Comparison of ENCODE assay signal across 16 cellular contexts in genomic region chr3:65706786-65707568, GRCh38.
A peak's percentile ranks its signal among the peaks of the same experiment; 100 is the strongest.
DNase-seq lines count a peak whose midpoint lies in the region; ATAC-seq and TF ChIP-seq lines count a peak whose summit lies in the region.
"Had no signal": no experiment of that assay in that cellular context is flagged by ENCODE, and none has a peak within 500 bp of the region (broad histone marks: within the 10 kb centered on the region; RNA-seq: fewer than 3 reads in every experiment).

No MANE protein-coding gene starts in this region.

- H3K4me3 ChIP-seq in astrocyte of the cerebellum (ENCODE audit: low read depth, low read length) (no peak overlapping the region), stomach (no peak overlapping the region), psoas muscle (no peak overlapping the region)

- H3K4me1 ChIP-seq in stomach (peaks cover 0 to 24% (median 16%) of the 10 kb centered on the region in 4 donors), psoas muscle (no peaks in the 10 kb centered on the region)
- H3K4me1 ChIP-seq: Caco-2 had no signal

- 25 to 48% (median 37%) methylated on average over 13 of the region's 13 CpGs for WGBS in stomach, 5 donors
- 84 to 89% (median 89%) methylated on average over 13 of the region's 13 CpGs for WGBS in psoas muscle, 3 donors

- H3K27me3 ChIP-seq in stomach (no peaks in the 10 kb centered on the region), psoas muscle (ENCODE audit: insufficient read depth in 3 of 3, low read length in 2 of 3) (no peaks in the 10 kb centered on the region)

- TF ChIP-seq CTCF in astrocyte of the cerebellum (IDR thresholded peaks at IDR 0.05; ENCODE audit: low read depth, low read length, missing control alignments) (no peak), stomach (IDR thresholded peaks at IDR 0.05) (no peak), psoas muscle (IDR thresholded peaks at IDR 0.05) (no peak)

- TF ChIP-seq POLR2A in stomach (IDR thresholded peaks at IDR 0.05): no peak

- H3K9me3 ChIP-seq in stomach (no peaks in the 10 kb centered on the region), psoas muscle (no peaks in the 10 kb centered on the region)
- H3K9me3 ChIP-seq: Caco-2 had no signal

- no peaks in the 10 kb centered on the region for H3K36me3 Mint-ChIP-seq in activated naive CD8-positive, alpha-beta T cell treated with anti-CD3 and anti-CD28 coated beads for 36 hours
- H3K36me3 Mint-ChIP-seq: CD14-positive monocyte; CD8-positive, alpha-beta memory T cell had no signal

- H3K4me1 Mint-ChIP-seq in activated naive CD8-positive, alpha-beta T cell treated with anti-CD3 and anti-CD28 coated beads for 36 hours: no peaks in the 10 kb centered on the region
- H3K4me1 Mint-ChIP-seq: CD14-positive monocyte; CD8-positive, alpha-beta memory T cell had no signal

- intact Hi-C loops in stomach (cut with DNase I; ENCODE audit: low total_unique reads) (no loop called here), psoas muscle (cut with DNase I) (loop anchor here in 1 of 2 donors (10.0 kb wide), 1 partner anchor 1352 kb away; no protein-coding TSS in a partner anchor)

- H3K27ac Mint-ChIP-seq in activated naive CD8-positive, alpha-beta T cell treated with anti-CD3 and anti-CD28 coated beads for 36 hours: no peak overlapping the region
- H3K27ac Mint-ChIP-seq: CD14-positive monocyte had no signal

- H3K9me3 Mint-ChIP-seq in activated naive CD8-positive, alpha-beta T cell treated with anti-CD3 and anti-CD28 coated beads for 36 hours: no peaks in the 10 kb centered on the region
- H3K9me3 Mint-ChIP-seq: H9 had no signal

- no peak overlapping the region for H3K4me3 Mint-ChIP-seq in activated naive CD8-positive, alpha-beta T cell treated with anti-CD3 and anti-CD28 coated beads for 36 hours
- H3K4me3 Mint-ChIP-seq: CD14-positive monocyte; CD8-positive, alpha-beta memory T cell; H9 had no signal

- no peaks in the 10 kb centered on the region for H3K36me3 ChIP-seq in stomach
- H3K36me3 ChIP-seq in psoas muscle (ENCODE audit: insufficient read depth in 1 of 2, low read depth in 1 of 2): no peaks in the 10 kb centered on the region

- in situ Hi-C loops in astrocyte of the cerebellum (cut with HindIII; ENCODE audit: low sequenced_read_pairs): no loop called here

- H3K27ac ChIP-seq in stomach: peak overlapping the region in 3 of 5 donors; percentile 5 to 27 (median 14)
- no peak overlapping the region for H3K27ac ChIP-seq in psoas muscle

- TF ChIP-seq EP300 in stomach (IDR thresholded peaks at IDR 0.05): no peak

- no peak for ATAC-seq in psoas muscle

- H3K27me3 Mint-ChIP-seq in activated naive CD8-positive, alpha-beta T cell treated with anti-CD3 and anti-CD28 coated beads for 36 hours: no peaks in the 10 kb centered on the region
- H3K27me3 Mint-ChIP-seq: CD8-positive, alpha-beta memory T cell had no signal

- DNase-seq in AG08396 (ENCODE audit: low spot score) (peak; percentile 12), astrocyte of the cerebellum (ENCODE audit: low read depth) (peak; percentile 48), fibroblast of peridontal ligament (ENCODE audit: extremely low read depth) (peak; percentile 53), stomach (peak; percentile 68), psoas muscle (no peak), AG20443 (ENCODE audit: low spot score) (no peak)
- no peak for DNase-seq in activated naive CD8-positive, alpha-beta T cell treated with anti-CD3 and anti-CD28 coated beads for 36 hours
- DNase-seq: 8988T; ACHN; Caco-2; CD8-positive, alpha-beta memory T cell; DND-41; GF-D8; GOT3; H9 had no signal

Comparison
In these comparisons a context has a peak if more than half of its experiments do, and no peak if none do; other contexts are left out.
1. DNase-seq: peak in AG08396 (single experiment), astrocyte of the cerebellum (single experiment), fibroblast of peridontal ligament (single experiment) and stomach (single experiment); none in psoas muscle (0 of 2), activated naive CD8-positive, alpha-beta T cell treated with anti-CD3 and anti-CD28 coated beads for 36 hours (single experiment) and AG20443 (single experiment).